ENCODE assay signal across 21 cellular contexts in the genomic region with DNA sequence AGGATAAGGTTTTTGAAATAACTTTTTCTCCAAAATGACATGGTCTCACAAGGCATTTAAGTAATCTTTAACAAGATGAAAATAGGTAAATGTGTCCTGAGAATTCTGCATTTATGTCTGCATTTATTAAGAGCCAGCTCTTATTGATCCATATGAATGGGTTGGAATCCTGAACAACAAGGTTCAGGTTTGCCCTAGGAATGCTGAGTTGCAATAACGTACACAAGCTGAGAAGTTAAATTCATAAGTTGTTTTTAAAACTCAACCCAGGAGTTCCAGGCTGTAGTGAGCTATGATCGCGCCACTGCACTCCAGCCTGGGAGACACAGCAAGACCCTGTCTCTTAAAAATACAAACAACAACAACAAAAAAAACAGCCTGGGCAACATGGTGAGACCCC. TPM values are rescaled to one million over a fixed set of nuclear protein-coding genes. Genes with fewer than 3 reads are reported as not detected.
DNase-seq lines count a peak whose midpoint lies in the region; ATAC-seq, FAIRE-seq and TF ChIP-seq lines count a peak whose summit lies in the region.
"Had no signal": no experiment of that assay in that cellular context is flagged by ENCODE, and none has a peak within 500 bp of the region (broad histone marks: within the 10 kb centered on the region; RNA-seq: fewer than 3 reads in every experiment).

No MANE protein-coding gene starts in this region.

- in situ Hi-C loops in gastrocnemius medialis (cut with MboI; ENCODE audit: low sequenced_read_pairs in 4 of 4): no loop called here

- peak overlapping the region; percentile 84 for H3K27ac ChIP-seq in HCT116 (ENCODE audit: low read depth, low read length)
- H3K27ac ChIP-seq in astrocyte (ENCODE audit: low read depth, low read length): no peak overlapping the region
- peak overlapping the region in 3 of 4 donors; percentile 75 to 80 (median 80) for H3K27ac ChIP-seq in gastrocnemius medialis
- no peak overlapping the region for H3K27ac ChIP-seq in endodermal cell (ENCODE audit: low read depth, low read length)
- H3K27ac ChIP-seq: prostate gland, thoracic aorta had no signal

- no TSS peak for BruUV-seq in HCT116 (replicated peaks; lab: Mats Ljungman, UMichigan)

- H3K36me3 Mint-ChIP-seq in activated T-cell treated with anti-CD3 and anti-CD28 coated beads, Interleukin-2, amount 50 U/mL, for 24 hours (ENCODE audit: low read depth): peaks cover 16% of the 10 kb centered on the region
- no peaks in the 10 kb centered on the region for H3K36me3 Mint-ChIP-seq in astrocyte (ENCODE audit: low read depth, unreplicated experiment)
- H3K36me3 Mint-ChIP-seq in endodermal cell (ENCODE audit: low read depth): peaks cover 4% of the 10 kb centered on the region

- H2AFZ ChIP-seq in HCT116 (ENCODE audit: low read depth, low read length, poor library complexity, severe bottlenecking) (no peak overlapping the region), astrocyte (ENCODE audit: low read depth, low read length) (no peak overlapping the region)

- no peaks in the 10 kb centered on the region for H3K36me3 ChIP-seq in HCT116 (ENCODE audit: control insufficient read depth in 1 of 2, insufficient read depth in 2 of 2, low read length in 2 of 2)
- peaks cover 3% of the 10 kb centered on the region for H3K36me3 ChIP-seq in astrocyte (ENCODE audit: insufficient read depth, low read length)
- no peaks in the 10 kb centered on the region for H3K36me3 ChIP-seq in gastrocnemius medialis
- H3K36me3 ChIP-seq in endodermal cell (ENCODE audit: control insufficient read depth, insufficient read depth, low read length): no peaks in the 10 kb centered on the region
- H3K36me3 ChIP-seq: BE2C, prostate gland, thoracic aorta had no signal

- no peaks in the 10 kb centered on the region for H3K9me3 Mint-ChIP-seq in activated T-cell treated with anti-CD3 and anti-CD28 coated beads, Interleukin-2, amount 50 U/mL, for 24 hours
- H3K9me3 Mint-ChIP-seq in astrocyte (ENCODE audit: unreplicated experiment) (no peaks in the 10 kb centered on the region), endodermal cell (no peaks in the 10 kb centered on the region)
- H3K9me3 Mint-ChIP-seq: activated T-helper 2 cell treated with anti-CD3 and anti-CD28 coated beads, Interferon-gamma antibody, Interleukin-2, Interleukin-4, amounts not matched to agents 10 μg/mL and 5 μg/mL and 100 μg/mL, durations not matched to agents 14 hours and 24 hours and 36 hours had no signal

- H4K20me1 ChIP-seq in HCT116 (ENCODE audit: insufficient read depth): peaks cover 7% of the 10 kb centered on the region; the same call in 1 of the 2 replicates
- H4K20me1 ChIP-seq in astrocyte (ENCODE audit: insufficient read depth, low read length): peaks cover 95% of the 10 kb centered on the region

- H3K9me3 ChIP-seq in HCT116 (ENCODE audit: control insufficient read depth in 1 of 2, insufficient read depth in 1 of 2, low read depth in 1 of 2, low read length in 2 of 2): no peaks in the 10 kb centered on the region
- H3K9me3 ChIP-seq in astrocyte (ENCODE audit: insufficient read depth, low read depth, low read length): no peaks in the 10 kb centered on the region
- H3K9me3 ChIP-seq in gastrocnemius medialis: no peaks in the 10 kb centered on the region
- no peaks in the 10 kb centered on the region for H3K9me3 ChIP-seq in endodermal cell (ENCODE audit: control insufficient read depth, low read length)
- H3K9me3 ChIP-seq: BE2C, prostate gland, thoracic aorta had no signal

- H3K4me1 ChIP-seq in HCT116 (ENCODE audit: control insufficient read depth in 1 of 2, insufficient read depth in 2 of 2, low read length in 2 of 2): peaks cover 88 to 97% of the 10 kb centered on the region in 2 experiments
- peaks cover 11% of the 10 kb centered on the region for H3K4me1 ChIP-seq in astrocyte (ENCODE audit: insufficient read depth, low read length)
- H3K4me1 ChIP-seq in gastrocnemius medialis: peaks cover 42 to 60% of the 10 kb centered on the region in 2 donors
- no peaks in the 10 kb centered on the region for H3K4me1 ChIP-seq in endodermal cell (ENCODE audit: control insufficient read depth, insufficient read depth, low read length)
- H3K4me1 ChIP-seq: prostate gland had no signal

- TF ChIP-seq CTCF in HCT116 (IDR thresholded peaks at IDR 0.05 in 2 of 3, conservative IDR thresholded peaks at IDR 0.05 in 1 of 3; ENCODE audit: borderline replicate concordance in 1 of 3, insufficient read depth in 1 of 3, low read depth in 2 of 3, low read length in 2 of 3) (no peak), astrocyte (IDR thresholded peaks at IDR 0.05; ENCODE audit: insufficient read depth, low read depth, low read length) (no peak), gastrocnemius medialis (IDR thresholded peaks at IDR 0.05 in 4 of 5, conservative IDR thresholded peaks at IDR 0.05 in 1 of 5) (no peak), endodermal cell (conservative IDR thresholded peaks at IDR 0.05) (no peak)

- ATAC-seq in HCT116 (no peak), gastrocnemius medialis (no peak)
- ATAC-seq: Right ventricle myocardium inferior had no signal

- no peaks in the 10 kb centered on the region for H3K27me3 Mint-ChIP-seq in activated T-cell treated with anti-CD3 and anti-CD28 coated beads, Interleukin-2, amount 50 U/mL, for 24 hours
- H3K27me3 Mint-ChIP-seq in astrocyte (ENCODE audit: low read depth, unreplicated experiment): no peaks in the 10 kb centered on the region
- no peaks in the 10 kb centered on the region for H3K27me3 Mint-ChIP-seq in endodermal cell (ENCODE audit: insufficient read depth)

- POLR2A ChIA-PET in HCT116 (lab: Charles Lee): interaction anchor here (1.1 to 2.0 kb wide), 7 partner anchors 9 to 28 kb away, joined by 4 to 8 read pairs (median 6); a partner anchor contains a TSS

- H3K4me3 ChIP-seq in HCT116 (replicated peaks in 1 of 2; ENCODE audit: low read depth in 1 of 2, low read length in 2 of 2) (peak overlapping the region in 1 of 2 experiments; percentile 35; a peak in 2 of 4 replicates), astrocyte (ENCODE audit: insufficient read depth, low read depth, low read length) (no peak overlapping the region), gastrocnemius medialis (no peak overlapping the region), endodermal cell (ENCODE audit: low read length) (no peak overlapping the region)
- H3K4me3 ChIP-seq: prostate gland, thoracic aorta had no signal

- intact Hi-C loops in HCT116 (cut with micrococcal nuclease): loop anchor here (1.0 kb wide), 1 partner anchor 15 kb away; no protein-coding TSS in a partner anchor
- intact Hi-C loops in gastrocnemius medialis (cut with DNase I; ENCODE audit: low total_unique reads): no loop called here

- RAD21 ChIA-PET in HCT116 (lab: Charles Lee; ENCODE audit: low non-redundant PET in 1 of 2, low total read pairs in 2 of 2, uncharacterized antibody in 2 of 2, unreplicated experiment in 2 of 2): interaction anchor here (0.9 to 1.2 kb wide), 4 partner anchors 10 to 22 kb away, joined by 3 to 4 read pairs (median 3); no protein-coding TSS in a partner anchor

- peak overlapping the region; percentile 60 for H3K4me2 ChIP-seq in HCT116 (ENCODE audit: low read length)
- peak overlapping the region; percentile 30 for H3K4me2 ChIP-seq in astrocyte (ENCODE audit: low read length)

- H3K9ac ChIP-seq in HCT116 (ENCODE audit: low read length) (peak overlapping the region; percentile 39), astrocyte (ENCODE audit: low read length) (no peak overlapping the region), endodermal cell (ENCODE audit: extremely low read depth, low read length, poor library complexity, severe bottlenecking) (no peak overlapping the region)

- 97 to 99% methylated on average over 3 of the region's 3 CpGs for WGBS in endodermal cell (ENCODE audit: insufficient coverage in 1 of 2, insufficient read length in 1 of 2), 2 experiments

- H3K9me2 ChIP-seq in HCT116 (ENCODE audit: insufficient read depth): no peaks in the 10 kb centered on the region

- FAIRE-seq in astrocyte (lab: Jason Lieb, UNC): no peak
- FAIRE-seq: kidney had no signal

- H3K4me3 Mint-ChIP-seq in activated T-cell treated with anti-CD3 and anti-CD28 coated beads, Interleukin-2, amount 50 U/mL, for 24 hours: no peak overlapping the region
- no peak overlapping the region for H3K4me3 Mint-ChIP-seq in astrocyte (ENCODE audit: unreplicated experiment)
- no peak overlapping the region for H3K4me3 Mint-ChIP-seq in endodermal cell

- peaks cover 92% of the 10 kb centered on the region for H3K79me2 ChIP-seq in HCT116 (ENCODE audit: insufficient read depth, low read length)
- H3K79me2 ChIP-seq in astrocyte (ENCODE audit: insufficient read depth, low read length): peaks cover 92% of the 10 kb centered on the region

- CTCF ChIA-PET in HCT116 (lab: Charles Lee): no interaction called here

- peak overlapping the region; percentile 41 for H3K27ac Mint-ChIP-seq in activated T-cell treated with anti-CD3 and anti-CD28 coated beads, Interleukin-2, amount 50 U/mL, for 24 hours
- peak overlapping the region; percentile 26 for H3K27ac Mint-ChIP-seq in astrocyte (ENCODE audit: unreplicated experiment)
- no peak overlapping the region for H3K27ac Mint-ChIP-seq in endodermal cell

- H3K4me1 Mint-ChIP-seq in activated T-cell treated with anti-CD3 and anti-CD28 coated beads, Interleukin-2, amount 50 U/mL, for 24 hours (ENCODE audit: low read depth): peaks cover 73% of the 10 kb centered on the region
- H3K4me1 Mint-ChIP-seq in astrocyte (ENCODE audit: low read depth, unreplicated experiment) (peaks cover 34% of the 10 kb centered on the region), endodermal cell (peaks cover 7% of the 10 kb centered on the region)

- no peak for TF ChIP-seq POLR2A in HCT116 (IDR thresholded peaks at IDR 0.05; ENCODE audit: borderline replicate concordance, extremely low read depth, insufficient read depth, insufficient read length)
- no peak for TF ChIP-seq POLR2A in gastrocnemius medialis (IDR thresholded peaks at IDR 0.05)

- no peak for TF ChIP-seq RAD21 in HCT116 (IDR thresholded peaks at IDR 0.05; ENCODE audit: low read depth)

- H3K27me3 ChIP-seq in HCT116 (ENCODE audit: insufficient read depth, low read length) (no peaks in the 10 kb centered on the region), astrocyte (ENCODE audit: insufficient read depth, low read length) (no peaks in the 10 kb centered on the region), gastrocnemius medialis (no peaks in the 10 kb centered on the region), endodermal cell (ENCODE audit: control insufficient read depth, insufficient read depth, low read length, poor library complexity, severe bottlenecking) (no peaks in the 10 kb centered on the region)
- H3K27me3 ChIP-seq: BE2C had no signal

- no peak for DNase-seq in activated T-cell treated with anti-CD3 and anti-CD28 coated beads, Interleukin-2, amount 50 U/mL, for 24 hours
- DNase-seq in activated T-cell treated with anti-CD3 and anti-CD28 coated beads for 4 hours (no peak), HCT116 (ENCODE audit: low read depth, low spot score) (no peak), astrocyte (ENCODE audit: low read depth) (no peak), gastrocnemius medialis (no peak), endodermal cell (no peak), SIG-M5 (lab: John Stamatoyannopoulos, UW) (no peak)
- no peak for DNase-seq in effector CD4-positive, alpha-beta T cell
- DNase-seq: activated CD4-positive, alpha-beta T cell treated with anti-CD3 and anti-CD28 coated beads, Interleukin-2, amount 50 U/mL, for 1 hour; BE2C; Karpas-422; kidney; NCI-H1417 treated with DMSO at 0.1 percent for 48 hours; NCI-H2107; NCI-H82; stimulated activated CD4-positive, alpha-beta T cell treated with anti-CD3 and anti-CD28 coated beads, Interleukin-15, amount 100 ng/mL, for 24 hours; stimulated activated naive CD8-positive, alpha-beta T cell treated with anti-CD3 and anti-CD28 coated beads, Interleukin-15, Interleukin-2, amounts not matched to agents 100 U/mL and 50 U/mL, for 24 hours had no signal

RNA-seq across cellular contexts. Expression of a gene that starts 28.1 kb away (rescaled TPM):
- total RNA-seq in HCT116 (2021; ENCODE audit: unreplicated experiment) (237 TPM), astrocyte (153 and 182 TPM in 2 replicates), gastrocnemius medialis (100 to 1,000 TPM in 2 of 4 donors, 10 to 100 TPM in 2; 72.0 to 170 (median 105) TPM), endodermal cell (100 to 1,000 TPM; 120 to 136 TPM)
- polyA plus RNA-seq in HCT116 (2012): 152 and 162 TPM in 2 replicates
- polyA plus RNA-seq in endodermal cell (2013, experiment 1 of 2): 94.6 TPM
- polyA plus RNA-seq in endodermal cell (2013, experiment 2 of 2): 93.6 TPM

Comparison
In these comparisons a context has a peak if more than half of its experiments do, and no peak if none do; other contexts are left out.
1. H3K27ac ChIP-seq: peak in HCT116 (single experiment) and gastrocnemius medialis (3 of 4); none in astrocyte (single experiment) and endodermal cell (single experiment).